In genomic region chr1:204079608-204079999, GRCh38 we compare ENCODE assay signal across 8 cellular contexts. TPM values are rescaled to one million over a fixed set of nuclear protein-coding genes. Genes with fewer than 3 reads are reported as not detected.
DNase-seq lines count a peak whose midpoint lies in the region; ATAC-seq and TF ChIP-seq lines count a peak whose summit lies in the region.

No MANE protein-coding gene starts in this region.

- no peak overlapping the region for H3K4me3 ChIP-seq in liver (ENCODE audit: low read depth in 1 of 3, low read length in 3 of 3)
- H3K4me3 ChIP-seq in transverse colon, result no peak overlapping the region

- in situ Hi-C loops in transverse colon (cut with MboI; ENCODE audit: low pct_ligation_motif_present in 1 of 4, low pct_unique_long_range_greater_than_20kb in 1 of 4, low sequenced_read_pairs in 3 of 4), result loop anchor here in 1 of 4 donors (10.0 kb wide), 1 partner anchor 45 kb away; no protein-coding TSS in a partner anchor

- H3K27me3 Mint-ChIP-seq in MCF 10A (ENCODE audit: insufficient read depth, unreplicated experiment), result no peaks in the 10 kb centered on the region
- peaks cover 16 to 74% (median 41%) of the 10 kb centered on the region in 5 donors for H3K27me3 Mint-ChIP-seq in naive thymus-derived CD8-positive, alpha-beta T cell

- intact Hi-C loops in MCF 10A (cut with micrococcal nuclease), result no loop called here
- intact Hi-C loops in transverse colon (cut with DNase I; ENCODE audit: low total_unique reads), result no loop called here

- peak overlapping the region; percentile 4 for H3K27ac Mint-ChIP-seq in MCF 10A (ENCODE audit: low read depth, unreplicated experiment)
- no peak overlapping the region for H3K27ac Mint-ChIP-seq in naive thymus-derived CD8-positive, alpha-beta T cell

- H3K27me3 ChIP-seq in liver (ENCODE audit: control insufficient read depth in 4 of 4, insufficient read depth in 4 of 4, low read length in 3 of 4), result no peaks in the 10 kb centered on the region
- H3K27me3 ChIP-seq in transverse colon, result peaks cover 2% of the 10 kb centered on the region

- POLR2A ChIA-PET in MCF 10A (lab: Yijun Ruan, JAX), result interaction anchor here (1.0 to 1.6 kb wide), 5 partner anchors 49 to 219 kb away, joined by 4 to 6 read pairs (median 5); no protein-coding TSS in a partner anchor
- POLR2A ChIA-PET in naive thymus-derived CD8-positive, alpha-beta T cell (lab: Charles Lee), result interaction anchor here (0.5 kb wide), 1 partner anchor 20 kb away, joined by 3 read pairs; no protein-coding TSS in a partner anchor

- CTCF ChIA-PET in MCF 10A (lab: Yijun Ruan, JAX), result interaction anchor here (0.6 to 4.3 kb wide), 5 partner anchors 46 to 209 kb away, joined by 4 to 35 read pairs (median 6); no protein-coding TSS in a partner anchor

- TF ChIP-seq CTCF in MCF 10A (IDR thresholded peaks at IDR 0.05; ENCODE audit: unreplicated experiment) (no peak), liver (IDR thresholded peaks at IDR 0.05; ENCODE audit: low read depth, low read length, missing input control) (no peak), transverse colon (IDR thresholded peaks at IDR 0.05) (no peak)

- H3K9me3 Mint-ChIP-seq in MCF 10A (ENCODE audit: unreplicated experiment), result no peaks in the 10 kb centered on the region
- H3K9me3 Mint-ChIP-seq in naive thymus-derived CD8-positive, alpha-beta T cell, result no peaks in the 10 kb centered on the region

- peak; percentile 42 for DNase-seq in NCI-H146 (lab: John Stamatoyannopoulos, UW)
- no peak for DNase-seq in NCI-H146 treated with DMSO at 0.1 percent for 48 hours (lab: John Stamatoyannopoulos, UW; ENCODE audit: unreplicated experiment)
- no peak for DNase-seq in MCF 10A (ENCODE audit: unreplicated experiment)
- DNase-seq in transverse colon, result no peak
- no peak for DNase-seq in NAMALWA (ENCODE audit: low spot score)
- DNase-seq in naive thymus-derived CD8-positive, alpha-beta T cell, result no peak

- peaks cover 21 to 89% (median 74%) of the 10 kb centered on the region in 4 donors for H3K4me1 ChIP-seq in liver (ENCODE audit: control insufficient read depth in 4 of 4, insufficient read depth in 4 of 4, low read length in 3 of 4)
- peaks cover 38 to 94% (median 75%) of the 10 kb centered on the region in 4 donors for H3K4me1 ChIP-seq in transverse colon

- peak overlapping the region; percentile 31 to 55 for H3K27ac ChIP-seq in liver (ENCODE audit: low read depth in 1 of 2, low read length in 2 of 2)
- peak overlapping the region; percentile 79 to 93 (median 88) for H3K27ac ChIP-seq in transverse colon

- H3K4me1 Mint-ChIP-seq in MCF 10A (ENCODE audit: insufficient read depth, unreplicated experiment), result peaks cover 47% of the 10 kb centered on the region
- peaks cover 0 to 28% (median 9%) of the 10 kb centered on the region in 4 donors for H3K4me1 Mint-ChIP-seq in naive thymus-derived CD8-positive, alpha-beta T cell

- TF ChIP-seq RAD21 in liver (IDR thresholded peaks at IDR 0.05), result no peak

- H3K36me3 ChIP-seq in liver (ENCODE audit: control insufficient read depth in 4 of 4, insufficient read depth in 3 of 4, low read depth in 1 of 4, low read length in 3 of 4), result no peaks in the 10 kb centered on the region
- no peaks in the 10 kb centered on the region for H3K36me3 ChIP-seq in transverse colon

- no peak overlapping the region for H3K9ac ChIP-seq in liver (ENCODE audit: low read depth in 1 of 2, low read length in 2 of 2)

- TF ChIP-seq POLR2A in transverse colon (IDR thresholded peaks at IDR 0.05), result no peak

- H3K9me3 ChIP-seq in liver (ENCODE audit: control insufficient read depth in 4 of 4, low read length in 3 of 4), result no peaks in the 10 kb centered on the region
- no peaks in the 10 kb centered on the region for H3K9me3 ChIP-seq in transverse colon

- BruUV-seq in MCF 10A (replicated peaks; lab: Mats Ljungman, UMichigan), result no TSS peak

- 82% methylated on average over 3 of the region's 3 CpGs for WGBS in liver
- WGBS in transverse colon (ENCODE audit: low coverage in 1 of 2), 2 donors, result 50 to 68% methylated on average over 1 to 3 of the region's 3 CpGs

- no peak for ATAC-seq in GM18909 (IDR thresholded peaks at IDR 0.05; ENCODE audit: poor library complexity, unreplicated experiment)
- no peak for ATAC-seq in naive thymus-derived CD8-positive, alpha-beta T cell

- no peak for TF ChIP-seq EP300 in transverse colon (IDR thresholded peaks at IDR 0.05; ENCODE audit: low read depth)

- no peaks in the 10 kb centered on the region for H3K36me3 Mint-ChIP-seq in MCF 10A (ENCODE audit: insufficient read depth, unreplicated experiment)
- no peaks in the 10 kb centered on the region for H3K36me3 Mint-ChIP-seq in naive thymus-derived CD8-positive, alpha-beta T cell

- peak overlapping the region; percentile 19 for H3K4me3 Mint-ChIP-seq in MCF 10A (ENCODE audit: unreplicated experiment)
- H3K4me3 Mint-ChIP-seq in naive thymus-derived CD8-positive, alpha-beta T cell, result no peak overlapping the region

TF ChIP-seq in liver, 16 proteins besides CTCF, POLR2A, EP300 and RAD21:
- TF ChIP-seq NR2F2 (IDR thresholded peaks at IDR 0.05) (no peak), FOXA2 (IDR thresholded peaks at IDR 0.05) (no peak), FOXA1 (IDR thresholded peaks at IDR 0.05) (no peak), RXRA (IDR thresholded peaks at IDR 0.05) (no peak), GABPA (IDR thresholded peaks at IDR 0.05 in 1 of 2, conservative IDR thresholded peaks at IDR 0.05 in 1 of 2) (no peak), ATF3 (IDR thresholded peaks at IDR 0.05) (no peak), REST (IDR thresholded peaks at IDR 0.05) (no peak), HNF4G (IDR thresholded peaks at IDR 0.05) (no peak), MAX (IDR thresholded peaks at IDR 0.05) (no peak), YY1 (IDR thresholded peaks at IDR 0.05) (no peak), EGR1 (IDR thresholded peaks at IDR 0.05; ENCODE audit: low read depth in 2 of 2) (no peak), JUND (IDR thresholded peaks at IDR 0.05) (no peak), HNF4A (conservative IDR thresholded peaks at IDR 0.05) (no peak), TAF1 (conservative IDR thresholded peaks at IDR 0.05) (no peak), ZBTB33 (IDR thresholded peaks at IDR 0.05) (no peak), SP1 (IDR thresholded peaks at IDR 0.05) (no peak)

RNA-seq across cellular contexts. Expression of gene SOX13, which starts 6.7 kb away (rescaled TPM):
- total RNA-seq in MCF 10A (2022), result 23.7 and 32.8 TPM in 2 replicates
- 10 to 100 TPM in 1 of 2 donors, 1 to 10 TPM in 1; 8.4 to 15.5 TPM for total RNA-seq in liver
- 1 to 10 TPM; 7.8 to 9.1 TPM for polyA plus RNA-seq in liver
- 10 to 100 TPM; 12.1 to 34.1 (median 33.4) TPM for total RNA-seq in transverse colon
- total RNA-seq in naive thymus-derived CD8-positive, alpha-beta T cell, result under 1 TPM; 0.29 to 0.77 TPM
- under 1 TPM in 2 of 3 donors, not detected in 1; 0.32 to 0.50 TPM for polyA plus RNA-seq in naive thymus-derived CD8-positive, alpha-beta T cell

Comparison
In these comparisons a context has a peak if more than half of its experiments do, and no peak if none do; other contexts are left out.
1. RNA of gene SOX13, which starts 6.7 kb away (total RNA-seq): 12.1 to 34.1 TPM in transverse colon, 23.7 to 32.8 TPM in MCF 10A and 8.4 to 15.5 TPM in liver; 0.29 to 0.77 TPM in naive thymus-derived CD8-positive, alpha-beta T cell; every median in the first group is over 4 times any median in the second.